Comparison of ENCODE assay signal across 7 cellular contexts in genomic region chr2:202870431-202871160, GRCh38.
DNase-seq lines count a peak whose midpoint lies in the region; ATAC-seq and TF ChIP-seq lines count a peak whose summit lies in the region.

No MANE protein-coding gene starts in this region.

- peak overlapping the region; percentile 75 for H3K4me3 ChIP-seq in astrocyte of the spinal cord (ENCODE audit: low read depth, low read length)
- peak overlapping the region; percentile 76 for H3K4me3 ChIP-seq in skeletal muscle cell (ENCODE audit: low read depth, low read length)

- DNase-seq in NCI-H187 treated with DMSO at 0.1 percent for 48 hours (lab: John Stamatoyannopoulos, UW): peak; percentile 50
- DNase-seq in T-helper 9 cell: peak; percentile 25
- peak; percentile 53 for DNase-seq in astrocyte of the spinal cord (ENCODE audit: low read depth, low spot score)
- peak; percentile 44 for DNase-seq in iPS DF 4.7 (ENCODE audit: extremely low read depth, low spot score)
- no peak for DNase-seq in skeletal muscle cell (ENCODE audit: low read depth)

- peak; percentile 51 for TF ChIP-seq CTCF in astrocyte of the spinal cord (IDR thresholded peaks at IDR 0.05; ENCODE audit: low read depth, low read length)

- ATAC-seq in GM18498 (IDR thresholded peaks at IDR 0.05; ENCODE audit: unreplicated experiment) (peak; percentile 53), HG02943 (IDR thresholded peaks at IDR 0.05; ENCODE audit: low read depth, unreplicated experiment) (peak; percentile 69)

- in situ Hi-C loops in astrocyte of the spinal cord (cut with HindIII; ENCODE audit: low sequenced_read_pairs): no loop called here
